In the genomic region with DNA sequence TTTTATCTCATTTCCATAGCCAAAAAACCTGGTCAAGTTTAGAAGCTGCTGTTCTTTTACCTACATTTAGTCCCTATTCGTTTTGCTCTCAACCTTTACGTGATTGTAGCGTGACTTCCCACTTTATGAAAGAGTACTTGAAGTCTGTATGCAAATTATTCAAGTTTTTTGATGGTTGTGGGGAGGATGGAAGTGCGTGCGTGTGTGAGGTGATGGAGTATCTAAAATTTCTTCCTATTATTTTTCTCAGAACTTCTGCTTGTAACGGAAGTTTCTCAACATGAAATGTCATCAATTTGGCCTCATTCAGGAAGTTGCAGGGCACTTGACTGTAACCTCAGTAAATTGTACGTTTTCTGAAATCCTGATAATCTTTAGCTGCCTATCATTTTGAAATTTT, we compare ENCODE assay signal across 9 cellular contexts.
DNase-seq lines count a peak whose midpoint lies in the region; ATAC-seq and TF ChIP-seq lines count a peak whose summit lies in the region.
"Had no signal": no experiment of that assay in that cellular context is flagged by ENCODE, and none has a peak within 500 bp of the region (broad histone marks: within the 10 kb centered on the region; RNA-seq: fewer than 3 reads in every experiment).

No MANE protein-coding gene starts in this region.

- peak overlapping the region; percentile 58 for H3K27ac Mint-ChIP-seq in central memory CD8-positive, alpha-beta T cell (ENCODE audit: low read depth)

- H2AFZ ChIP-seq in OCI-LY3 (ENCODE audit: low read depth, low read length) = peak overlapping the region; percentile 39; the same call in 1 of the 2 replicates

- ATAC-seq in GM19324 (IDR thresholded peaks at IDR 0.05; ENCODE audit: low FRiP score, unreplicated experiment) (peak; percentile 43), HG03097 (IDR thresholded peaks at IDR 0.05; ENCODE audit: low FRiP score, unreplicated experiment) (no peak), GM21619 (IDR thresholded peaks at IDR 0.05; ENCODE audit: unreplicated experiment) (no peak)
- ATAC-seq in central memory CD8-positive, alpha-beta T cell (replicated peaks; ENCODE audit: extremely low read depth, poor library complexity, severe bottlenecking) = peak; percentile 80

- peaks cover 13% of the 10 kb centered on the region for H3K36me3 Mint-ChIP-seq in central memory CD8-positive, alpha-beta T cell (ENCODE audit: insufficient read depth)

- H3K27ac ChIP-seq in BLaER1 treated with 17β-estradiol and CSF1 and Interleukin-3, amounts not matched to agents 10 nM and 100 nM = peak overlapping the region in 9 of 11 experiments; percentile 26 to 94 (median 52); a peak in 16 of 22 replicates
- H3K27ac ChIP-seq in OCI-LY3 (ENCODE audit: low read length) = no peak overlapping the region

- no peaks in the 10 kb centered on the region for H3K79me2 ChIP-seq in OCI-LY3 (ENCODE audit: low read length)

- H3K4me3 ChIP-seq in BLaER1 treated with 17β-estradiol and CSF1 and Interleukin-3, amounts not matched to agents 10 nM and 100 nM = 0 out of 20 replicates have a peak overlapping the region, but pooled peaks of 1 of the 10 experiments have one; percentile 6
- no peak overlapping the region for H3K4me3 ChIP-seq in OCI-LY3 (ENCODE audit: low read length)

- H3K4me3 Mint-ChIP-seq in central memory CD8-positive, alpha-beta T cell = peak overlapping the region; percentile 21

- no peak for DNase-seq in central memory CD8-positive, alpha-beta T cell (ENCODE audit: low spot score in 2 of 2)
- no peak for DNase-seq in iPS-NIHi7 (ENCODE audit: extremely low spot score)
- DNase-seq in dedifferentiated amniotic fluid mesenchymal stem cell (ENCODE audit: extremely low spot score) = no peak
- DNase-seq: NCI-H82 had no signal

- no peaks in the 10 kb centered on the region for H3K27me3 Mint-ChIP-seq in central memory CD8-positive, alpha-beta T cell

- H3K4me1 ChIP-seq in BLaER1 treated with 17β-estradiol and CSF1 and Interleukin-3, amounts not matched to agents 10 nM and 100 nM = peaks cover 8 to 92% (median 21%) of the 10 kb centered on the region in 10 experiments
- H3K4me1 ChIP-seq in OCI-LY3 (ENCODE audit: low read length) = peaks cover 8% of the 10 kb centered on the region

- H3K4me2 ChIP-seq in BLaER1 treated with 17β-estradiol and CSF1 and Interleukin-3, amounts not matched to agents 10 nM and 100 nM = peak overlapping the region; percentile 16 to 88 (median 46); a peak in 20 of 22 replicates
- peak overlapping the region; percentile 34 for H3K4me2 ChIP-seq in OCI-LY3 (ENCODE audit: low read length)

- no peaks in the 10 kb centered on the region for H3K27me3 ChIP-seq in BLaER1 treated with 17β-estradiol and CSF1 and Interleukin-3, amounts not matched to agents 10 nM and 100 nM
- H3K27me3 ChIP-seq in OCI-LY3 (ENCODE audit: low read depth, low read length) = no peaks in the 10 kb centered on the region

- no peaks in the 10 kb centered on the region for H4K20me1 ChIP-seq in BLaER1 treated with 17β-estradiol and CSF1 and Interleukin-3, amounts not matched to agents 10 nM and 100 nM
- H4K20me1 ChIP-seq in OCI-LY3 (ENCODE audit: insufficient read depth, low read length) = no peaks in the 10 kb centered on the region

- peaks cover 18% of the 10 kb centered on the region for H3K4me1 Mint-ChIP-seq in central memory CD8-positive, alpha-beta T cell

- H3K9ac ChIP-seq in BLaER1 treated with 17β-estradiol and CSF1 and Interleukin-3, amounts not matched to agents 10 nM and 100 nM = peak overlapping the region in 3 of 11 experiments; percentile 69 to 82 (median 77); a peak in 6 of 22 replicates
- H3K9ac ChIP-seq in OCI-LY3 (ENCODE audit: low read length) = no peak overlapping the region

- peaks cover 0 to 36% (median 0%) of the 10 kb centered on the region in 11 experiments; a peak in 3 of 22 replicates for H3K36me3 ChIP-seq in BLaER1 treated with 17β-estradiol and CSF1 and Interleukin-3, amounts not matched to agents 10 nM and 100 nM
- H3K36me3 ChIP-seq in OCI-LY3 (replicated peaks; ENCODE audit: low read depth, low read length) = peaks cover 3% of the 10 kb centered on the region

- no peaks in the 10 kb centered on the region for H3K9me3 Mint-ChIP-seq in central memory CD8-positive, alpha-beta T cell

- TF ChIP-seq CTCF in OCI-LY3 (IDR thresholded peaks at IDR 0.05; ENCODE audit: low read depth, low read length) = no peak

- H3K9me3 ChIP-seq in BLaER1 treated with 17β-estradiol and CSF1 and Interleukin-3, amounts not matched to agents 10 nM and 100 nM (replicated peaks in 1 of 11) = peaks cover 0 to 21% (median 4%) of the 10 kb centered on the region in 11 experiments; a peak in 11 of 22 replicates
- no peaks in the 10 kb centered on the region for H3K9me3 ChIP-seq in OCI-LY3 (ENCODE audit: insufficient read depth, low read length)

Comparison
In these comparisons a context has a peak if more than half of its experiments do, and no peak if none do; other contexts are left out.
1. ATAC-seq: peak in GM19324 (single experiment) and central memory CD8-positive, alpha-beta T cell (single experiment); none in HG03097 (single experiment) and GM21619 (single experiment).